28 cellular contexts compared by ENCODE assay signal in genomic region chr2:152278536-152278935, GRCh38.
"Had no signal": no experiment of that assay in that cellular context is flagged by ENCODE, and none has a peak within 500 bp of the region (broad histone marks: within the 10 kb centered on the region; RNA-seq: fewer than 3 reads in every experiment).

No MANE protein-coding gene starts in this region.

- H3K4me1 Mint-ChIP-seq: activated naive CD8-positive, alpha-beta T cell treated with anti-CD3 and anti-CD28 coated beads for 36 hours; activated T-helper 17 cell treated with anti-CD3 and anti-CD28 coated beads, Interleukin-2, amount 50 U/mL, for 72 hours had no signal

- H3K4me3 ChIP-seq: cardiac muscle cell, MG63, SJCRH30, SK-N-MC had no signal

- H3K27ac Mint-ChIP-seq: activated CD4-positive, alpha-beta T cell treated with anti-CD3 and anti-CD28 coated beads, Interleukin-2, amount 10 ng/mL, durations not matched to agents 24 days and 14 days; activated CD8-positive, alpha-beta T cell treated with anti-CD3 and anti-CD28 coated beads for 36 hours; activated naive CD8-positive, alpha-beta T cell treated with anti-CD3 and anti-CD28 coated beads for 36 hours; activated T-cell treated with anti-CD3 and anti-CD28 coated beads, Interleukin-2, amount 50 U/mL, for 72 hours; activated T-helper 17 cell treated with anti-CD3 and anti-CD28 coated beads, Interleukin-2, amount 50 U/mL, for 72 hours; T-helper 2 cell treated with Interferon-gamma antibody and Interleukin-4, amounts not matched to agents 5 μg/mL and 100 μg/mL, for 36 hours had no signal

- FAIRE-seq: TTC549 had no signal

- H3K27ac ChIP-seq: cardiac muscle cell, SJCRH30, SK-N-MC had no signal

- H3K36me3 ChIP-seq: cardiac muscle cell, MG63, SJCRH30 had no signal

- H3K9me3 ChIP-seq: SJCRH30 had no signal

- H3K4me1 ChIP-seq: SJCRH30 had no signal

- H3K36me3 Mint-ChIP-seq: activated naive CD8-positive, alpha-beta T cell treated with anti-CD3 and anti-CD28 coated beads for 36 hours had no signal

- H3K4me3 Mint-ChIP-seq: activated CD4-positive, alpha-beta T cell treated with anti-CD3 and anti-CD28 coated beads, Interleukin-2, amount 10 ng/mL, durations not matched to agents 24 days and 14 days; activated CD8-positive, alpha-beta T cell treated with anti-CD3 and anti-CD28 coated beads for 36 hours; activated naive CD8-positive, alpha-beta T cell treated with anti-CD3 and anti-CD28 coated beads for 36 hours; activated T-cell treated with anti-CD3 and anti-CD28 coated beads, Interleukin-2, amount 50 U/mL, for 72 hours; activated T-helper 17 cell treated with anti-CD3 and anti-CD28 coated beads, Interleukin-2, amount 50 U/mL, for 72 hours; T-helper 2 cell treated with Interferon-gamma antibody and Interleukin-4, amounts not matched to agents 5 μg/mL and 100 μg/mL, for 36 hours had no signal

- DNase-seq: activated CD4-positive, alpha-beta T cell treated with anti-CD3 and anti-CD28 coated beads, Interleukin-2, amount 10 ng/mL, durations not matched to agents 24 days and 14 days; activated CD4-positive, alpha-beta T cell treated with anti-CD3 and anti-CD28 coated beads, Interleukin-2, amount 50 U/mL, for 4 hours; activated CD8-positive, alpha-beta T cell treated with anti-CD3 and anti-CD28 coated beads for 36 hours; activated effector memory CD4-positive, alpha-beta T cell treated with anti-CD3 and anti-CD28 coated beads, Interleukin-2, amount 50 U/mL, for 16 hours; activated naive CD4-positive, alpha-beta T cell; activated naive CD4-positive, alpha-beta T cell treated with anti-CD3 and anti-CD28 coated beads, Interleukin-2, amount 50 U/mL, for 16 hours; activated naive CD8-positive, alpha-beta T cell treated with anti-CD3 and anti-CD28 coated beads for 36 hours; activated T-cell treated with anti-CD3 and anti-CD28 coated beads, Interleukin-2, amount 50 U/mL, for 1 hour; activated T-cell treated with anti-CD3 and anti-CD28 coated beads, Interleukin-2, amount 50 U/mL, for 72 hours; amniotic stem cell; aorta; Kasumi-1; KG1; MG63; NCI-H1048; NCI-H1105 treated with DMSO at 0.1 percent for 48 hours; NCI-H1436 treated with DMSO at 0.1 percent for 48 hours; NCI-H1694 treated with DMSO at 0.1 percent for 48 hours; NCI-H2029; NCI-H345; NCI-H524 treated with DMSO at 0.1 percent for 48 hours; SHP77; SJCRH30 had no signal

- H3K27me3 ChIP-seq: SJCRH30 had no signal
